In the genomic region with DNA sequence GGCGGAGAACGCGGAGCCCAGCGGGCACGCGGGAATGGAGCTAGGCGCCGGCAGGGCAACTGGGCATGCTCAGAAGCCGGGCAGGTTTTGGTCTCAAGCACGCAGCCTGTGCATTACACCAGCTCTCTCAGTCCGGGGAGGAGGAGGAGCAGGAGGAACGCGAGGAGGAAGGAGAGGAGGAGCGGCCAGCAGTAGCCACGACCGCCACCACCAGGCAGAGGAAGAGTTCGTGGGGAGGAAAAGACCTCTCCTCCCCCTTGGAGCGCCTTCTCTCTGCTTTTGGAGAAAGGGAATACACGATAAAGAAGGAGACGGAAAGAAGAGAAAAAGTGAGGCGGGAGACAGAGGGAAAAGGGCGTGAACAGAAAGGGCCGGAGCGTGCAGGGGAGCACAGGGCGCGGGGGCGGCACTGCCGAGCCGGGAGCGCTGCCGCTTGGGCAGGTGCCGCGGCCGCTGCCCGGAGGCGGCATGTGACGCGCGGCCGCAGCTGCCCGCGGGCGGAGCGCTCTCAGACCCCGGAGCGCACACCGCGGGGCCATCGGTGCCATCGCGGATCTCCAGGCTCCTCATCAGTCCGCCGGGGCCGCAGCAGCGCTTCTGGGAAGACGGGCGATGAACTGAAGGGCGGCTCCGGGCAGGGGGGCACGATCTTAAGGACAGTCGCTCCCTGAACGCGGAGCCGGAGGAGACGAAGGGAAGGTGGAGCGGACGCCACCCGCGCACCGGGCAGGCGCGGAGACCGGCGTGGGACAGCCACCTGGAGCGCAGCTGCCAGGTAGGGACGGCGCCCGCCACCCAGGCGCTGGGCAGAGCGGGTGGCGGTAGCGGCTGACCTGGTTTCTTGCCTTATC, we compare ENCODE assay signal across 9 cellular contexts. TPM values are rescaled to one million over a fixed set of nuclear protein-coding genes. Genes with fewer than 3 reads are reported as not detected.
DNase-seq lines count a peak whose midpoint lies in the region; ATAC-seq and TF ChIP-seq lines count a peak whose summit lies in the region.
"Had no signal": no experiment of that assay in that cellular context is flagged by ENCODE, and none has a peak within 500 bp of the region (broad histone marks: within the 10 kb centered on the region; RNA-seq: fewer than 3 reads in every experiment).

A gene (plus strand): TSS at position 116 of the 851 bp plus-strand sequence. CDS start 520,884 bp downstream, outside the sequence.

- TF ChIP-seq CTCF in PC-3 (conservative IDR thresholded peaks at IDR 0.05; ENCODE audit: low read depth, low read length) (peak; percentile 60), colonic mucosa (IDR thresholded peaks at IDR 0.05) (no peak)

- H4K5ac ChIP-seq in mesendoderm (ENCODE audit: low read length): no peak within 1 kb of the TSS

- H2BK5ac ChIP-seq in mesendoderm (ENCODE audit: low read length): no peak within 1 kb of the TSS

- ATAC-seq in PC-3 (peak; percentile 82), GM21619 (IDR thresholded peaks at IDR 0.05; ENCODE audit: unreplicated experiment) (no peak)

- no peaks in the 10 kb centered on the region for H3K9me3 ChIP-seq in PC-3 (ENCODE audit: low read length)
- H3K9me3 ChIP-seq in colonic mucosa: no peaks in the 10 kb centered on the region

- H3K4me3 ChIP-seq in PC-3 (ENCODE audit: low read length) (peak within 1 kb of the TSS; percentile 76), colonic mucosa (peak within 1 kb of the TSS; percentile 71), mesendoderm (ENCODE audit: low read length) (peak within 1 kb of the TSS; percentile 45)
- H3K4me3 ChIP-seq: BLaER1 had no signal

- H4K20me1 ChIP-seq in PC-3 (ENCODE audit: low read length): no peaks in the 10 kb centered on the region
- H4K20me1 ChIP-seq: BLaER1 had no signal

- no CpG with 5 or more reads among the region's 82 CpGs for WGBS in mesendoderm (ENCODE audit: extremely low coverage, insufficient coverage, low lambda C conversion rate)

- H3K27me3 ChIP-seq in PC-3 (ENCODE audit: low read length): peaks cover 30% of the 10 kb centered on the region
- no peaks in the 10 kb centered on the region for H3K27me3 ChIP-seq in colonic mucosa
- H3K27me3 ChIP-seq in mesendoderm (ENCODE audit: insufficient read depth, low read length, poor library complexity): peaks cover 14% of the 10 kb centered on the region

- H3K36me3 ChIP-seq in PC-3 (ENCODE audit: low read depth, low read length): no peaks in the 10 kb centered on the region
- H3K36me3 ChIP-seq in colonic mucosa: no peaks in the 10 kb centered on the region
- H3K36me3 ChIP-seq in mesendoderm (ENCODE audit: control insufficient read depth, insufficient read depth, low read length): no peaks in the 10 kb centered on the region
- H3K36me3 ChIP-seq: BLaER1 had no signal

- POLR2A ChIA-PET in PC-3 (lab: Charles Lee; ENCODE audit: unreplicated experiment): interaction anchor here (0.7 kb wide), 1 partner anchor 217 kb away, joined by 3 read pairs; no protein-coding TSS in a partner anchor

- H3K56ac ChIP-seq in mesendoderm (ENCODE audit: low read length): peak within 1 kb of the TSS; percentile 73

- no peaks in the 10 kb centered on the region for H3K9me2 ChIP-seq in PC-3 (replicated peaks; ENCODE audit: low read length)

- H3F3A ChIP-seq in PC-3 (ENCODE audit: low read length, unreplicated experiment): peaks cover 5% of the 10 kb centered on the region

- H3K4me1 ChIP-seq in PC-3 (ENCODE audit: insufficient read depth, low read length) (peaks cover 15% of the 10 kb centered on the region; the same call in 1 of the 2 replicates), colonic mucosa (no peaks in the 10 kb centered on the region), mesendoderm (ENCODE audit: control insufficient read depth, low read depth, low read length) (no peaks in the 10 kb centered on the region)
- H3K4me1 ChIP-seq: BLaER1 had no signal

- no TSS peak for BruUV-seq in PC-3 (replicated peaks; lab: Mats Ljungman, UMichigan)

- H3K9ac ChIP-seq in PC-3 (ENCODE audit: low read length) (peak within 1 kb of the TSS; percentile 47), colonic mucosa (ENCODE audit: low read depth in 2 of 2, low read length in 2 of 2) (peak within 1 kb of the TSS; percentile 40 to 67), mesendoderm (ENCODE audit: low read length) (peak within 1 kb of the TSS; percentile 37)
- H3K9ac ChIP-seq: BLaER1 had no signal

- H3K27ac ChIP-seq in PC-3 (ENCODE audit: low read length): 0 out of 2 replicates have a peak within 1 kb of the TSS, but pooled peaks have one; percentile 9
- peak within 1 kb of the TSS; percentile 78 for H3K27ac ChIP-seq in colonic mucosa
- H3K27ac ChIP-seq in mesendoderm (ENCODE audit: low read depth, low read length): no peak within 1 kb of the TSS
- H3K27ac ChIP-seq: BLaER1 had no signal

- CTCF ChIA-PET in PC-3 (lab: Charles Lee): interaction anchor here (0.6 to 1.0 kb wide), 6 partner anchors 19 to 532 kb away, joined by 3 to 4 read pairs (median 4); no protein-coding TSS in a partner anchor

- H3K4ac ChIP-seq in mesendoderm (ENCODE audit: low read depth, low read length): no peak within 1 kb of the TSS

- intact Hi-C loops in PC-3 (cut with micrococcal nuclease) (loop anchor here (1.0 to 10.0 kb wide), 8 partner anchors 72 to 1134 kb away; no protein-coding TSS in a partner anchor), colonic mucosa (cut with DNase I) (no loop called here)

- H3K23ac ChIP-seq in mesendoderm (ENCODE audit: low read length): no peak within 1 kb of the TSS

- no peaks in the 10 kb centered on the region for H3K79me1 ChIP-seq in mesendoderm (ENCODE audit: low read length)

- peak within 1 kb of the TSS; percentile 91 for H3K4me2 ChIP-seq in PC-3 (ENCODE audit: low read length)
- H3K4me2 ChIP-seq in mesendoderm (ENCODE audit: low read length): peak within 1 kb of the TSS; percentile 83
- H3K4me2 ChIP-seq: BLaER1 had no signal

- H2AFZ ChIP-seq in PC-3 (ENCODE audit: low read length): peak within 1 kb of the TSS; percentile 88

- H2BK15ac ChIP-seq in mesendoderm (replicated peaks; ENCODE audit: low read depth): no peak within 1 kb of the TSS

- H4K8ac ChIP-seq in mesendoderm (ENCODE audit: low read depth, low read length): no peak within 1 kb of the TSS

- no peak within 1 kb of the TSS for H2BK120ac ChIP-seq in mesendoderm (ENCODE audit: low read depth, low read length)

- H3K79me2 ChIP-seq in PC-3 (ENCODE audit: low read length) (no peaks in the 10 kb centered on the region), mesendoderm (ENCODE audit: control insufficient read depth, insufficient read depth, low read length) (no peaks in the 10 kb centered on the region)

- no peak within 1 kb of the TSS for H3K18ac ChIP-seq in mesendoderm (ENCODE audit: low read length)

- no peak within 1 kb of the TSS for H2AK5ac ChIP-seq in mesendoderm (ENCODE audit: low read length)

- DNase-seq in NCI-H2227 (lab: John Stamatoyannopoulos, UW; ENCODE audit: unreplicated experiment) (peak; percentile 34), NCI-H2227 treated with DMSO at 0.1 percent for 48 hours (lab: John Stamatoyannopoulos, UW) (no peak), PC-3 (peak; percentile 90), colonic mucosa (peak; percentile 91), mesendoderm (peak; percentile 85), superior temporal gyrus (ENCODE audit: extremely low spot score) (peak; percentile 64), RKO (ENCODE audit: low spot score) (no peak)

RNA-seq across cellular contexts. Expression of the gene that starts here (rescaled TPM):
- total RNA-seq in PC-3 (2014; rRNA removed) (1.2 and 3.5 TPM in 2 replicates), colonic mucosa (10 to 100 TPM; 11.6 to 17.0 TPM)
- 1.3 TPM for polyA plus RNA-seq in mesendoderm (2013, experiment 1 of 2)
- polyA plus RNA-seq in mesendoderm (2013, experiment 2 of 2): 1.1 TPM

Comparison
In these comparisons a context has a peak if more than half of its experiments do, and no peak if none do; other contexts are left out.
1. DNase-seq: peak in NCI-H2227 (single experiment), PC-3 (single experiment), colonic mucosa (single experiment), mesendoderm (single experiment) and superior temporal gyrus (single experiment); none in NCI-H2227 treated with DMSO at 0.1 percent for 48 hours (single experiment) and RKO (single experiment).
2. Peak in every context shown above with its lines, with median percentiles within 50 percentile points of each other: H3K4me3 ChIP-seq and H3K9ac ChIP-seq.